ENCODE assay signal across 1 cellular context in the genomic region with DNA sequence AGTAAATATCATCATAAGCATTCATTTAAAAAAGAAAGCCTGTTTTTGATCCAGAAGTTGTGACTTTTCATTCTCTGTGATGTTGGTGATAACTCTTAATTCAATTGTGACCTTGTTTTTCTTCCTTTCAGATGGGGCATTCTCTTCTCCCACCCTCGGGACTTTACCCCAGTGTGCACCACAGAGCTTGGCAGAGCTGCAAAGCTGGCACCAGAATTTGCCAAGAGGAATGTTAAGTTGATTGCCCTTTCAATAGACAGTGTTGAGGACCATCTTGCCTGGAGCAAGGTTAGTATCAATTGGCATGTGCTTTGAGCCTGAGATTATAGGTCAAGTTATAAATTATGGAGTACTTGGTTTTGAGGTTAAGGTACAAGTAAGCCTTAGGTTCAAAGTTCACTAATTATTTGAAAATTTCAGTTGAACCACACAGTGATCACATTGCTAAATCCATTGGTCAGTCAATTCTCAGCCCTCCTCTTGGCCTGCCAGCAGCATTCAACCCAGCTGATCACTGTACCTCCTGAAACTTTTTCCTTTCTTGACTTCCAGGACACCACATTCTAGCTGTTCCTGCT.
TF ChIP-seq lines count a peak whose summit lies in the region.

No MANE protein-coding gene starts in this region.

TF ChIP-seq in K562, 482 proteins besides CTCF, POLR2A, EP300 and RAD21:
- TF ChIP-seq, protein P1, sequence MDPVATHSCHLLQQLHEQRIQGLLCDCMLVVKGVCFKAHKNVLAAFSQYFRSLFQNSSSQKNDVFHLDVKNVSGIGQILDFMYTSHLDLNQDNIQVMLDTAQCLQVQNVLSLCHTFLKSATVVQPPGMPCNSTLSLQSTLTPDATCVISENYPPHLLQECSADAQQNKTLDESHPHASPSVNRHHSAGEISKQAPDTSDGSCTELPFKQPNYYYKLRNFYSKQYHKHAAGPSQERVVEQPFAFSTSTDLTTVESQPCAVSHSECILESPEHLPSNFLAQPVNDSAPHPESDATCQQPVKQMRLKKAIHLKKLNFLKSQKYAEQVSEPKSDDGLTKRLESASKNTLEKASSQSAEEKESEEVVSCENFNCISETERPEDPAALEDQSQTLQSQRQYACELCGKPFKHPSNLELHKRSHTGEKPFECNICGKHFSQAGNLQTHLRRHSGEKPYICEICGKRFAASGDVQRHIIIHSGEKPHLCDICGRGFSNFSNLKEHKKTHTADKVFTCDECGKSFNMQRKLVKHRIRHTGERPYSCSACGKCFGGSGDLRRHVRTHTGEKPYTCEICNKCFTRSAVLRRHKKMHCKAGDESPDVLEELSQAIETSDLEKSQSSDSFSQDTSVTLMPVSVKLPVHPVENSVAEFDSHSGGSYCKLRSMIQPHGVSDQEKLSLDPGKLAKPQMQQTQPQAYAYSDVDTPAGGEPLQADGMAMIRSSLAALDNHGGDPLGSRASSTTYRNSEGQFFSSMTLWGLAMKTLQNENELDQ (CRISPR knock-in tag; IDR thresholded peaks at IDR 0.05; ENCODE audit: borderline replicate concordance), result no peak
- TF ChIP-seq RBFOX2 (IDR thresholded peaks at IDR 0.05; ENCODE audit: low read depth, low read length) (peak; percentile 37; the same call in 1 of the 2 replicates), ZZZ3 (IDR thresholded peaks at IDR 0.05) (no peak), DNMT1 (IDR thresholded peaks at IDR 0.05) (no peak)
- TF ChIP-seq, protein P2, sequence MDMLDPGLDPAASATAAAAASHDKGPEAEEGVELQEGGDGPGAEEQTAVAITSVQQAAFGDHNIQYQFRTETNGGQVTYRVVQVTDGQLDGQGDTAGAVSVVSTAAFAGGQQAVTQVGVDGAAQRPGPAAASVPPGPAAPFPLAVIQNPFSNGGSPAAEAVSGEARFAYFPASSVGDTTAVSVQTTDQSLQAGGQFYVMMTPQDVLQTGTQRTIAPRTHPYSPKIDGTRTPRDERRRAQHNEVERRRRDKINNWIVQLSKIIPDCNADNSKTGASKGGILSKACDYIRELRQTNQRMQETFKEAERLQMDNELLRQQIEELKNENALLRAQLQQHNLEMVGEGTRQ (CRISPR knock-in tag; IDR thresholded peaks at IDR 0.05), result no peak
